In the genomic region with DNA sequence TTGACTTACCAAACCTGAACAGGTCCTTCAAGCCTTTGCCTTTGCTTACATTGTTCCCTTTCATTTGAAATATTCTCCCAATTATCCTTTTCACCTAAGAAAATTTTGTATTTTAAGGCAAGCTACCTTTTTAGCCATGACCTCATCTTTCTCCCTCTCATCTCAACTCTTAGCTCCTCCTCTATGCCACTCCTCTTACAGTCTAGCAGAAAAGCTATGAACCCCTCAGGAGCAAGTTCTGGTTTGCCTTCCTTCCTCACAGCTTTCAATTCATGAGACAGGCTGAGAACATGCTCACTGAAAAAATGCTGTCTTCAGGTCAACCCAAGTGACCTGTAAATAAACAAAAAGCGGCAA, we compare ENCODE assay signal across 16 cellular contexts. TPM values are rescaled to one million over a fixed set of nuclear protein-coding genes. Genes with fewer than 3 reads are reported as not detected.
DNase-seq lines count a peak whose midpoint lies in the region; ATAC-seq and TF ChIP-seq lines count a peak whose summit lies in the region.
"Had no signal": no experiment of that assay in that cellular context is flagged by ENCODE, and none has a peak within 500 bp of the region (broad histone marks: within the 10 kb centered on the region; RNA-seq: fewer than 3 reads in every experiment).

No MANE protein-coding gene starts in this region.

- no peak for TF ChIP-seq POLR2A in HCT116 (IDR thresholded peaks at IDR 0.05; ENCODE audit: borderline replicate concordance, extremely low read depth, insufficient read depth, insufficient read length)
- no peak for TF ChIP-seq POLR2A in breast epithelium (IDR thresholded peaks at IDR 0.05)
- no peak for TF ChIP-seq POLR2A in body of pancreas (IDR thresholded peaks at IDR 0.05)

- no peak for TF ChIP-seq RAD21 in HCT116 (IDR thresholded peaks at IDR 0.05; ENCODE audit: low read depth)

- H3K4me3 ChIP-seq in HCT116 (replicated peaks in 1 of 2; ENCODE audit: low read depth in 1 of 2, low read length in 2 of 2) (no peak overlapping the region), breast epithelium (no peak overlapping the region), right cardiac atrium (ENCODE audit: low read length) (no peak overlapping the region), skeletal muscle tissue (ENCODE audit: low read length in 3 of 3) (peak overlapping the region in 2 of 3 donors; percentile 8 to 35), body of pancreas (no peak overlapping the region)

- 27% methylated on average over 1 of the region's 1 CpG for WGBS in right cardiac atrium
- 33 to 36% methylated on average over 1 of the region's 1 CpG for WGBS in body of pancreas, 2 donors

- intact Hi-C loops in HCT116 (cut with micrococcal nuclease) (no loop called here), breast epithelium (cut with DNase I; ENCODE audit: low total_unique reads) (no loop called here), right cardiac atrium (cut with DNase I) (no loop called here), body of pancreas (cut with DNase I) (loop anchor here (10.0 kb wide), 1 partner anchor 226 kb away; no protein-coding TSS in a partner anchor)

- H3K9me2 ChIP-seq in HCT116 (ENCODE audit: insufficient read depth), result no peaks in the 10 kb centered on the region

- H3K27me3 ChIP-seq in HCT116 (ENCODE audit: insufficient read depth, low read length), result no peaks in the 10 kb centered on the region
- H3K27me3 ChIP-seq in breast epithelium, result no peaks in the 10 kb centered on the region
- no peaks in the 10 kb centered on the region for H3K27me3 ChIP-seq in right cardiac atrium (ENCODE audit: control insufficient read depth, insufficient read depth)
- H3K27me3 ChIP-seq in skeletal muscle tissue (ENCODE audit: control insufficient read depth in 3 of 3, insufficient read depth in 3 of 3, low read length in 3 of 3), result no peaks in the 10 kb centered on the region
- H3K27me3 ChIP-seq in body of pancreas, result no peaks in the 10 kb centered on the region

- peak overlapping the region; percentile 26; the same call in 1 of the 2 replicates for H3K27ac ChIP-seq in HCT116 (ENCODE audit: low read depth, low read length)
- peak overlapping the region; percentile 80 to 81 for H3K27ac ChIP-seq in breast epithelium
- H3K27ac ChIP-seq in right cardiac atrium (ENCODE audit: low read length), result peak overlapping the region; percentile 91
- H3K27ac ChIP-seq in skeletal muscle tissue (ENCODE audit: low read depth, low read length), result peak overlapping the region; percentile 93
- peak overlapping the region in 1 of 4 donors; percentile 51 for H3K27ac ChIP-seq in body of pancreas

- H3K36me3 ChIP-seq in HCT116 (ENCODE audit: control insufficient read depth in 1 of 2, insufficient read depth in 2 of 2, low read length in 2 of 2) (peaks cover 2 to 14% of the 10 kb centered on the region in 2 experiments; a peak in 2 of 4 replicates), breast epithelium (no peaks in the 10 kb centered on the region), skeletal muscle tissue (ENCODE audit: control insufficient read depth in 3 of 3, insufficient read depth in 3 of 3, low read length in 3 of 3) (peaks cover 17 to 20% (median 17%) of the 10 kb centered on the region in 3 donors), body of pancreas (replicated peaks in 1 of 2; ENCODE audit: insufficient read depth in 1 of 2, low read depth in 2 of 2) (peaks cover 0 to under 1% of the 10 kb centered on the region in 2 donors)

- no peak overlapping the region for H2AFZ ChIP-seq in HCT116 (ENCODE audit: low read depth, low read length, poor library complexity, severe bottlenecking)

- BruUV-seq in HCT116 (replicated peaks; lab: Mats Ljungman, UMichigan), result no TSS peak

- H3K9me3 ChIP-seq in HCT116 (ENCODE audit: control insufficient read depth in 1 of 2, insufficient read depth in 1 of 2, low read depth in 1 of 2, low read length in 2 of 2), result no peaks in the 10 kb centered on the region
- H3K9me3 ChIP-seq in breast epithelium, result no peaks in the 10 kb centered on the region
- H3K9me3 ChIP-seq in right cardiac atrium (ENCODE audit: control insufficient read depth, low read length), result no peaks in the 10 kb centered on the region
- no peaks in the 10 kb centered on the region for H3K9me3 ChIP-seq in skeletal muscle tissue (ENCODE audit: control insufficient read depth in 3 of 3, low read length in 3 of 3)
- no peaks in the 10 kb centered on the region for H3K9me3 ChIP-seq in body of pancreas

- H3K4me1 ChIP-seq in HCT116 (ENCODE audit: control insufficient read depth in 1 of 2, insufficient read depth in 2 of 2, low read length in 2 of 2) (peaks cover 16 to 34% of the 10 kb centered on the region in 2 experiments), breast epithelium (no peaks in the 10 kb centered on the region), right cardiac atrium (ENCODE audit: control insufficient read depth, insufficient read depth, low read length) (peaks cover 11% of the 10 kb centered on the region), skeletal muscle tissue (ENCODE audit: control insufficient read depth in 3 of 3, insufficient read depth in 3 of 3, low read length in 3 of 3) (peaks cover 41 to 59% (median 44%) of the 10 kb centered on the region in 3 donors), body of pancreas (peaks cover 15% of the 10 kb centered on the region)

- TF ChIP-seq CTCF in HCT116 (IDR thresholded peaks at IDR 0.05 in 2 of 3, conservative IDR thresholded peaks at IDR 0.05 in 1 of 3; ENCODE audit: borderline replicate concordance in 1 of 3, insufficient read depth in 1 of 3, low read depth in 2 of 3, low read length in 2 of 3), result no peak
- no peak for TF ChIP-seq CTCF in breast epithelium (IDR thresholded peaks at IDR 0.05)
- no peak for TF ChIP-seq CTCF in body of pancreas (IDR thresholded peaks at IDR 0.05)

- CTCF ChIA-PET in HCT116 (lab: Charles Lee), result interaction anchor here (1.0 to 2.3 kb wide), 2 partner anchors 11 to 144 kb away, joined by 4 to 6 read pairs; no protein-coding TSS in a partner anchor

- DNase-seq in HCT116 (ENCODE audit: low read depth, low spot score) (no peak), breast epithelium (ENCODE audit: low spot score in 2 of 2) (no peak), right cardiac atrium (no peak), superior temporal gyrus (ENCODE audit: extremely low spot score) (no peak), NCI-H1092 treated with DMSO at 0.1 percent for 48 hours (lab: John Stamatoyannopoulos, UW) (no peak), body of pancreas (no peak), NCI-H2029 (lab: John Stamatoyannopoulos, UW) (no peak)
- DNase-seq: activated CD8-positive, alpha-beta memory T cell treated with anti-CD3 and anti-CD28 coated beads, Interleukin-2, amount 50 U/mL, for 4 hours; AML-193; amniotic stem cell; NCI-H1105 had no signal

- H3K4me2 ChIP-seq in HCT116 (ENCODE audit: low read length), result peak overlapping the region; percentile 62

- POLR2A ChIA-PET in HCT116 (lab: Charles Lee), result interaction anchor here (1.0 to 2.1 kb wide), 3 partner anchors 8 to 529 kb away, joined by 4 to 9 read pairs (median 7); partner anchors contain the start of genes MUTYH and TOE1

- RAD21 ChIA-PET in HCT116 (lab: Charles Lee; ENCODE audit: low non-redundant PET in 1 of 2, low total read pairs in 2 of 2, uncharacterized antibody in 2 of 2, unreplicated experiment in 2 of 2), result no interaction called here

- H3K9ac ChIP-seq in HCT116 (ENCODE audit: low read length) (no peak overlapping the region), skeletal muscle tissue (ENCODE audit: low read depth in 1 of 3, low read length in 3 of 3) (peak overlapping the region; percentile 40 to 65 (median 46))

- no peaks in the 10 kb centered on the region for H4K20me1 ChIP-seq in HCT116 (ENCODE audit: insufficient read depth)

- ATAC-seq in HCT116 (no peak), right cardiac atrium (peak; percentile 3 to 6), body of pancreas (no peak)

- H3K79me2 ChIP-seq in HCT116 (ENCODE audit: insufficient read depth, low read length), result peaks cover under 1% of the 10 kb centered on the region; the same call in 1 of the 2 replicates

TF ChIP-seq in HCT116, 20 proteins besides CTCF, POLR2A, EP300 and RAD21 (continues in another document):
- no peak for TF ChIP-seq CBX3 (IDR thresholded peaks at IDR 0.05; ENCODE audit: low read depth)
- TF ChIP-seq ELF1 (IDR thresholded peaks at IDR 0.05; ENCODE audit: borderline replicate concordance, low read depth), result no peak
- TF ChIP-seq ATF3 (IDR thresholded peaks at IDR 0.05), result no peak
- TF ChIP-seq ZFX (IDR thresholded peaks at IDR 0.05), result no peak
- no peak for TF ChIP-seq MAX (IDR thresholded peaks at IDR 0.05)
- TF ChIP-seq CEBPB (IDR thresholded peaks at IDR 0.05; ENCODE audit: low read depth), result no peak
- no peak for TF ChIP-seq SRF (IDR thresholded peaks at IDR 0.05; ENCODE audit: low read depth)
- no peak for TF ChIP-seq EGR1 (IDR thresholded peaks at IDR 0.05; ENCODE audit: low read depth)
- no peak for TF ChIP-seq YY1 (IDR thresholded peaks at IDR 0.05; ENCODE audit: extremely low read depth, insufficient replicate concordance, low read depth, low read length)

RNA-seq across cellular contexts. Expression of gene MUTYH, which starts 8.3 kb away (rescaled TPM):
- total RNA-seq in HCT116 (2021; ENCODE audit: unreplicated experiment) (44.8 TPM), breast epithelium (10 to 100 TPM; 16.8 to 26.2 (median 25.8) TPM), right cardiac atrium (10 to 100 TPM in 3 of 4 donors, 1 to 10 TPM in 1; 7.7 to 12.7 (median 11.2) TPM), skeletal muscle tissue (12.5 TPM), body of pancreas (10 to 100 TPM; 19.7 to 21.8 TPM)
- polyA plus RNA-seq in HCT116 (2012), result 31.1 and 33.3 TPM in 2 replicates
- 8.7 TPM for polyA plus RNA-seq in right cardiac atrium

RNA-seq across cellular contexts. Expression of gene TOE1, which starts 8.6 kb away (rescaled TPM):
- 11.5 TPM for total RNA-seq in HCT116 (2021; ENCODE audit: unreplicated experiment)
- polyA plus RNA-seq in HCT116 (2012), result 10.3 and 11.9 TPM in 2 replicates
- total RNA-seq in breast epithelium, result 10 to 100 TPM in 2 of 3 donors, 1 to 10 TPM in 1; 8.6 to 21.2 (median 11.1) TPM
- 1 to 10 TPM; 5.0 to 6.6 (median 6.2) TPM for total RNA-seq in right cardiac atrium
- 4.5 TPM for polyA plus RNA-seq in right cardiac atrium
- 6.3 TPM for total RNA-seq in skeletal muscle tissue
- total RNA-seq in body of pancreas, result 1 to 10 TPM; 2.0 to 2.3 TPM

RNA-seq across cellular contexts. Expression of gene HPDL, which starts 21.9 kb away (rescaled TPM):
- not detected for total RNA-seq in HCT116 (2021; ENCODE audit: unreplicated experiment)
- polyA plus RNA-seq in HCT116 (2012), result 0.31 and 0.42 TPM in 2 replicates
- total RNA-seq in breast epithelium, result under 1 TPM in 1 of 3 donors, not detected in 2; 0.44 TPM
- under 1 TPM in 3 of 4 donors, not detected in 1; 0.25 to 0.56 (median 0.40) TPM for total RNA-seq in right cardiac atrium
- polyA plus RNA-seq in right cardiac atrium, result 0.38 TPM
- total RNA-seq in skeletal muscle tissue, result 2.6 TPM
- under 1 TPM in 1 of 2 donors, not detected in 1; 0.26 TPM for total RNA-seq in body of pancreas
- total RNA-seq: Daoy, H4, HT1080, mononuclear cell had no signal

Comparison
In these comparisons a context has a peak if more than half of its experiments do, and no peak if none do; other contexts are left out.
1. ATAC-seq: peak in right cardiac atrium (2 of 2); none in HCT116 (single experiment) and body of pancreas (single experiment).
2. H3K4me3 ChIP-seq: peak in skeletal muscle tissue (2 of 3); none in HCT116 (0 of 2), breast epithelium (0 of 3), right cardiac atrium (single experiment) and body of pancreas (0 of 2).